In the genomic region with DNA sequence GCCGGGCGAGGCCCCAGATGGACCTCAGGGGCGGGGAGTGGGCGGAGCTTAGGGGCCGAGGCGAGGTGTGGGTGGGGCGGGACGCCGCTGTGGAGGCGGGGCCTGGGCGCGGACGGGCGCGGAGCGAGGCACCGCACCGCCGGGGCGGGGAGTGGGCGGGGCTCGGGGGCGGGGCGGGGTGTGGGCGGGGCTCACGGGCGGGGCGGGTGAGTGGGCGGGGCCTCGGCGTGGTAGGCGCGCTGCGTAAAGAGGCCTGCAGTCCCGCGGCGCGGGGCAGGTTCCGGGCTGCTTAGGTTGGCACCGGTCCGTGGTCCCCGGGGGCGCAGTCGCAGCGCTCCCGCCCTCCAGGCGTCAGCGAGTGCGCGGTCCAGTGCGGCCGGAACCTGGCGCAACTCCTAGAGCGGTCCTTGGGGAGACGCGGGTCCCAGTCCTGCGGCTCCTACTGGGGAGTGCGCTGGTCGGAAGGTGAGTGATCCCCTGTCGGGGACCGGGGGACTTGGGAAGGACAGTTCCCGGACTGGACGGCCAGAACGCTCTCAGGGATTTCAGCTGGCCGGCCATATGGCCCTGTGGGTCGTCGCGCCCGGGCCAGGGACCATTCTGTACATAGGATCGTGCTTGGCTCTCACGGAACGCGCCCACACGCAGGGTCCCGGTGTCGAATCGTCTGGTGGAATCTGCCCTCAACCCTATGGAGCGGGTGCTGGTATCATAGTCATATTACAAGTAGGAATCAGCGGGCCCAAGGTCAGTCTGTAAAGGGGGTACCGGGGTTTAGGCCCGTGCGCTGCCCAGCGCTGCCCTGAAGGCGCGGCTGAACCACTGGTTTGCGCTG, we compare ENCODE assay signal across 8 cellular contexts. TPM values are rescaled to one million over a fixed set of nuclear protein-coding genes. Genes with fewer than 3 reads are reported as not detected.
A peak's percentile ranks its signal among the peaks of the same experiment; 100 is the strongest.
DNase-seq lines count a peak whose midpoint lies in the region; TF ChIP-seq lines count a peak whose summit lies in the region.

A gene with protein sequence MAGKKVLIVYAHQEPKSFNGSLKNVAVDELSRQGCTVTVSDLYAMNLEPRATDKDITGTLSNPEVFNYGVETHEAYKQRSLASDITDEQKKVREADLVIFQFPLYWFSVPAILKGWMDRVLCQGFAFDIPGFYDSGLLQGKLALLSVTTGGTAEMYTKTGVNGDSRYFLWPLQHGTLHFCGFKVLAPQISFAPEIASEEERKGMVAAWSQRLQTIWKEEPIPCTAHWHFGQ (plus strand): TSS at position 274 of the 835 bp plus-strand sequence. CDS start 6,659 bp downstream, outside the sequence.

- peak within 1 kb of the TSS; percentile 23 to 60; a peak in 3 of 4 replicates for H3K27ac ChIP-seq in SK-N-SH (ENCODE audit: low read depth in 2 of 2, low read length in 1 of 2)

- H3K79me2 ChIP-seq in Loucy (ENCODE audit: insufficient read depth, low read length) = peaks cover 8% of the 10 kb centered on the region
- no peaks in the 10 kb centered on the region; the same call in 1 of the 2 replicates for H3K79me2 ChIP-seq in SK-N-SH (ENCODE audit: insufficient read depth)

- H3K4me1 ChIP-seq in ES-I3 (ENCODE audit: insufficient read depth, low read length) = 0 out of 2 replicates have a peak, but pooled peaks cover 6% of the 10 kb centered on the region
- peaks cover 20% of the 10 kb centered on the region for H3K4me1 ChIP-seq in Loucy (ENCODE audit: insufficient read depth, low read length, poor library complexity, severe bottlenecking)
- H3K4me1 ChIP-seq in SK-N-SH (ENCODE audit: control insufficient read depth in 1 of 2, insufficient read depth in 2 of 2, low read depth in 1 of 2, low read length in 1 of 2) = peaks cover 0 to 11% of the 10 kb centered on the region in 2 experiments; a peak in 1 of 4 replicates

- H3F3A ChIP-seq in Loucy (ENCODE audit: low read depth) (peaks cover 4% of the 10 kb centered on the region; the same call in 1 of the 2 replicates), SK-N-SH (replicated peaks; ENCODE audit: insufficient read depth) (peaks cover 8% of the 10 kb centered on the region)

- H3K27me3 Mint-ChIP-seq in activated naive CD4-positive, alpha-beta T cell treated with anti-CD3 and anti-CD28 coated beads, Interleukin-2, amount 10 ng/mL, durations not matched to agents 7 days and 5 days = peaks cover 3% of the 10 kb centered on the region

- no peak for TF ChIP-seq CTCF in Loucy (conservative IDR thresholded peaks at IDR 0.05; ENCODE audit: low read length)
- TF ChIP-seq CTCF in SK-N-SH (IDR thresholded peaks at IDR 0.05) = no peak

- no peak for TF ChIP-seq RAD21 in SK-N-SH (IDR thresholded peaks at IDR 0.05; ENCODE audit: low read length)

- peaks cover 36% of the 10 kb centered on the region for H3K4me1 Mint-ChIP-seq in activated naive CD4-positive, alpha-beta T cell treated with anti-CD3 and anti-CD28 coated beads, Interleukin-2, amount 10 ng/mL, durations not matched to agents 7 days and 5 days

- no peaks in the 10 kb centered on the region for H3K9me3 Mint-ChIP-seq in activated naive CD4-positive, alpha-beta T cell treated with anti-CD3 and anti-CD28 coated beads, Interleukin-2, amount 10 ng/mL, durations not matched to agents 7 days and 5 days

- peaks cover 12% of the 10 kb centered on the region for H3K36me3 Mint-ChIP-seq in activated naive CD4-positive, alpha-beta T cell treated with anti-CD3 and anti-CD28 coated beads, Interleukin-2, amount 10 ng/mL, durations not matched to agents 7 days and 5 days

- H3K9ac ChIP-seq in ES-I3 (ENCODE audit: low read depth, low read length) (peak within 1 kb of the TSS; percentile 78), Loucy (ENCODE audit: low read depth, low read length, poor library complexity, severe bottlenecking) (peak within 1 kb of the TSS; percentile 94), SK-N-SH (peak within 1 kb of the TSS; percentile 81)

- no peaks in the 10 kb centered on the region for H3K9me2 ChIP-seq in Loucy (replicated peaks; ENCODE audit: low read depth, low read length)
- H3K9me2 ChIP-seq in SK-N-SH = no peaks in the 10 kb centered on the region

- H3K27ac Mint-ChIP-seq in activated naive CD4-positive, alpha-beta T cell treated with anti-CD3 and anti-CD28 coated beads, Interleukin-2, amount 10 ng/mL, durations not matched to agents 7 days and 5 days = peak within 1 kb of the TSS; percentile 74

- H3K4me2 ChIP-seq in Loucy (ENCODE audit: low read depth, low read length, poor library complexity, severe bottlenecking) (peak within 1 kb of the TSS; percentile 98), SK-N-SH (peak within 1 kb of the TSS; percentile 92)

- POLR2A ChIA-PET in SK-N-SH (lab: Yijun Ruan, JAX) = interaction anchor here (0.5 to 1.0 kb wide), 3 partner anchors 10 to 252 kb away, joined by 3 to 16 read pairs (median 3); a partner anchor contains a TSS

- peak within 1 kb of the TSS; percentile 82 for H3K4me3 Mint-ChIP-seq in activated naive CD4-positive, alpha-beta T cell treated with anti-CD3 and anti-CD28 coated beads, Interleukin-2, amount 10 ng/mL, durations not matched to agents 7 days and 5 days

- H2AFZ ChIP-seq in Loucy (ENCODE audit: low read length) = peak within 1 kb of the TSS; percentile 92
- peak within 1 kb of the TSS; percentile 99 for H2AFZ ChIP-seq in SK-N-SH (ENCODE audit: low read depth)

- H3K27me3 ChIP-seq in Loucy (ENCODE audit: insufficient read depth, low read length, poor library complexity, severe bottlenecking) = no peaks in the 10 kb centered on the region
- no peaks in the 10 kb centered on the region for H3K27me3 ChIP-seq in SK-N-SH (ENCODE audit: insufficient read depth)

- H3K4me3 ChIP-seq in Loucy (ENCODE audit: low read length, poor library complexity, severe bottlenecking) = peak within 1 kb of the TSS; percentile 99
- peak within 1 kb of the TSS; percentile 78 to 84 for H3K4me3 ChIP-seq in SK-N-SH (ENCODE audit: low read depth in 2 of 2, low read length in 1 of 2)

- CTCF ChIA-PET in SK-N-SH (lab: Yijun Ruan, JAX) = interaction anchor here (0.9 to 2.8 kb wide), 12 partner anchors 11 to 252 kb away, joined by 3 to 10 read pairs (median 4); a partner anchor contains a TSS
- CTCF ChIA-PET in activated naive CD4-positive, alpha-beta T cell treated with anti-CD3 and anti-CD28 coated beads, Interleukin-2, amount 10 ng/mL, durations not matched to agents 7 days and 5 days (lab: Charles Lee) = interaction anchor here (0.7 to 2.7 kb wide), 10 partner anchors 10 to 251 kb away, joined by 3 to 22 read pairs (median 5); no protein-coding TSS in a partner anchor

- H3K36me3 ChIP-seq in ES-I3 (ENCODE audit: insufficient read depth, low read length) = peaks cover 6% of the 10 kb centered on the region
- no peaks in the 10 kb centered on the region for H3K36me3 ChIP-seq in Loucy (ENCODE audit: insufficient read depth, low read length)
- no peaks in the 10 kb centered on the region for H3K36me3 ChIP-seq in SK-N-SH (replicated peaks in 1 of 2; ENCODE audit: control insufficient read depth in 1 of 2, insufficient read depth in 2 of 2, low read length in 1 of 2)

- no peak for TF ChIP-seq EP300 in SK-N-SH (IDR thresholded peaks at IDR 0.05; ENCODE audit: borderline replicate concordance in 1 of 2, low read depth in 1 of 2, low read length in 1 of 2)

- H3K9me3 ChIP-seq in ES-I3 (ENCODE audit: control insufficient read depth, insufficient read depth, low read length) (no peaks in the 10 kb centered on the region), Loucy (ENCODE audit: insufficient read depth, low read depth, low read length) (no peaks in the 10 kb centered on the region), SK-N-SH (no peaks in the 10 kb centered on the region)

- 37% methylated on average over 11 of the region's 86 CpGs for WGBS in SK-N-SH (ENCODE audit: low lambda C conversion rate)

- H4K20me1 ChIP-seq in Loucy (ENCODE audit: insufficient read depth, low read length, poor library complexity, severe bottlenecking) (no peaks in the 10 kb centered on the region), SK-N-SH (ENCODE audit: insufficient read depth) (no peaks in the 10 kb centered on the region)

- DNase-seq in H4 (ENCODE audit: low spot score) = peak; percentile 69
- peak; percentile 99 for DNase-seq in SK-N-SH
- peak; percentile 92 for DNase-seq in activated naive CD4-positive, alpha-beta T cell treated with anti-CD3 and anti-CD28 coated beads, Interleukin-2, amount 10 ng/mL, durations not matched to agents 7 days and 5 days
- DNase-seq in globus pallidus (ENCODE audit: low spot score) = peak; percentile 89
- peak; percentile 90 for DNase-seq in occipital lobe (lab: John Stamatoyannopoulos, UW)
- DNase-seq in superior temporal gyrus (ENCODE audit: extremely low spot score) = peak; percentile 84

TF ChIP-seq in SK-N-SH, 30 proteins besides CTCF, POLR2A, EP300 and RAD21 (continues in another document):
- peak; percentile 38 for TF ChIP-seq MXI1 (IDR thresholded peaks at IDR 0.05; ENCODE audit: low read depth, low read length)
- TF ChIP-seq MEF2A (IDR thresholded peaks at IDR 0.05; ENCODE audit: borderline replicate concordance, low read depth) = no peak
- TF ChIP-seq, protein P1, sequence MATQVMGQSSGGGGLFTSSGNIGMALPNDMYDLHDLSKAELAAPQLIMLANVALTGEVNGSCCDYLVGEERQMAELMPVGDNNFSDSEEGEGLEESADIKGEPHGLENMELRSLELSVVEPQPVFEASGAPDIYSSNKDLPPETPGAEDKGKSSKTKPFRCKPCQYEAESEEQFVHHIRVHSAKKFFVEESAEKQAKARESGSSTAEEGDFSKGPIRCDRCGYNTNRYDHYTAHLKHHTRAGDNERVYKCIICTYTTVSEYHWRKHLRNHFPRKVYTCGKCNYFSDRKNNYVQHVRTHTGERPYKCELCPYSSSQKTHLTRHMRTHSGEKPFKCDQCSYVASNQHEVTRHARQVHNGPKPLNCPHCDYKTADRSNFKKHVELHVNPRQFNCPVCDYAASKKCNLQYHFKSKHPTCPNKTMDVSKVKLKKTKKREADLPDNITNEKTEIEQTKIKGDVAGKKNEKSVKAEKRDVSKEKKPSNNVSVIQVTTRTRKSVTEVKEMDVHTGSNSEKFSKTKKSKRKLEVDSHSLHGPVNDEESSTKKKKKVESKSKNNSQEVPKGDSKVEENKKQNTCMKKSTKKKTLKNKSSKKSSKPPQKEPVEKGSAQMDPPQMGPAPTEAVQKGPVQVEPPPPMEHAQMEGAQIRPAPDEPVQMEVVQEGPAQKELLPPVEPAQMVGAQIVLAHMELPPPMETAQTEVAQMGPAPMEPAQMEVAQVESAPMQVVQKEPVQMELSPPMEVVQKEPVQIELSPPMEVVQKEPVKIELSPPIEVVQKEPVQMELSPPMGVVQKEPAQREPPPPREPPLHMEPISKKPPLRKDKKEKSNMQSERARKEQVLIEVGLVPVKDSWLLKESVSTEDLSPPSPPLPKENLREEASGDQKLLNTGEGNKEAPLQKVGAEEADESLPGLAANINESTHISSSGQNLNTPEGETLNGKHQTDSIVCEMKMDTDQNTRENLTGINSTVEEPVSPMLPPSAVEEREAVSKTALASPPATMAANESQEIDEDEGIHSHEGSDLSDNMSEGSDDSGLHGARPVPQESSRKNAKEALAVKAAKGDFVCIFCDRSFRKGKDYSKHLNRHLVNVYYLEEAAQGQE (IDR thresholded peaks at IDR 0.05; ENCODE audit: low read depth, low read length) = no peak
- peak; percentile 88 for TF ChIP-seq POLR2AphosphoS5 (IDR thresholded peaks at IDR 0.05; ENCODE audit: low read depth, low read length)

RNA-seq across cellular contexts. Expression of the gene that starts here (rescaled TPM):
- total RNA-seq in H4 (2014; rRNA removed; shearing (Covaris generic)) = 119 and 124 TPM in 2 replicates
- polyA plus RNA-seq in SK-N-SH (2012; rRNA removed) = 19.2 and 22.5 TPM in 2 replicates
- polyA plus RNA-seq in SK-N-SH (2012; cell fraction: cytosol; rRNA removed) = 18.9 and 20.4 TPM in 2 replicates
- polyA plus RNA-seq in SK-N-SH (2012; cell fraction: nucleus; rRNA removed) = 14.6 and 18.6 TPM in 2 replicates
- total RNA-seq in occipital lobe = 8.0 TPM

Comparison
In these comparisons a context has a peak if more than half of its experiments do, and no peak if none do; other contexts are left out.
1. Peak in every context shown above with its lines: DNase-seq, H3K4me3 ChIP-seq and H3K27ac ChIP-seq.
2. RNA of the gene that starts here (total RNA-seq): 119 to 124 TPM in H4; 8.0 TPM in occipital lobe (single experiment); every median in the first group is over 10 times any median in the second.